Comparison of ENCODE assay signal across 17 cellular contexts in the genomic region with DNA sequence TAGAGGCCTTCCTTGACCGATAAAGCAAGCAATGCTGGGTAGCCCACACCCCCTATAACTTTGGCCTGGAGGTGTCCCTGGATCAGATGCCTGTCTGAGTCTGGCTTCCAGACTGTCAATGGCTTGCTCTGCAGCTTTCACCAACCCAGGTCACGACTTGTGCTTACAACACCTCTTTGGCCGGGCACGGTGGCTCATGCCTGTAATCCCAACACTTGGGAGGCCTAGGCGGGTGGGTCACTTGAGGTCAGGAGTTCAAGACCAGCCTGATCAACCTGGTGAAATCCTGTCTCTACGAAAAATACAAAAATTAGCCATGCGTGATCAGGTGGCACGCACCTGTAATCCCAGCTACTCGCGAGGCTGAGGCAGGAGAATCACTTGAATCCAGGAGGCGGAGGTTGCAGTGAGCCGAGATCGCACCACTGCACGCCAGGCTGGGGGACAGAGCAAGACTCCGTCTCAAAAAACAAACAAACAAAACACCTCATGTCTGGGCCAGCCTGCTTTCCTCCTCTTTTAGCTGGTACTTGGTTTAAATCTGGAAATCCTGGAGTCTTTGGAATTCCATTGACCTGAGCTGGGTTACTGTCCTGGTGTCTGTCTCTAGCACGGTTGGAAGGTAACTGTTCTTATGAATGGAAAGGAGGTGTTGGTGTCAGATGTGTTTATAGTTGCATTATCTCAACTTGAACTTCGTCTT.
"Had no signal": no experiment of that assay in that cellular context is flagged by ENCODE, and none has a peak within 500 bp of the region (broad histone marks: within the 10 kb centered on the region; RNA-seq: fewer than 3 reads in every experiment).

No MANE protein-coding gene starts in this region.

- H3K4me3 Mint-ChIP-seq: activated CD8-positive, alpha-beta T cell treated with anti-CD3 and anti-CD28 coated beads, Interleukin-2, amount 10 ng/mL, durations not matched to agents 7 days and 5 days; activated naive CD8-positive, alpha-beta T cell treated with anti-CD3 and anti-CD28 coated beads, Interleukin-2, amount 50 U/mL, for 24 hours; activated T-helper 1 cell treated with anti-CD3 and anti-CD28 coated beads, Interleukin-12 subunit alpha, Interleukin-12 subunit beta, Interleukin-2, Interleukin-4 antibody, amounts not matched to agents 30 ng/mL and 10 ng/mL and 1 ng/mL, durations not matched to agents 14 hours and 24 hours and 36 hours had no signal

- H3K36me3 ChIP-seq: ascending aorta, heart right ventricle, suprapubic skin had no signal

- H3K27ac Mint-ChIP-seq: activated CD8-positive, alpha-beta T cell treated with anti-CD3 and anti-CD28 coated beads, Interleukin-2, amount 10 ng/mL, durations not matched to agents 7 days and 5 days; activated naive CD8-positive, alpha-beta T cell treated with anti-CD3 and anti-CD28 coated beads, Interleukin-2, amount 50 U/mL, for 24 hours; activated T-helper 1 cell treated with anti-CD3 and anti-CD28 coated beads, Interleukin-12 subunit alpha, Interleukin-12 subunit beta, Interleukin-2, Interleukin-4 antibody, amounts not matched to agents 30 ng/mL and 10 ng/mL and 1 ng/mL, durations not matched to agents 14 hours and 24 hours and 36 hours had no signal

- H3K4me3 ChIP-seq: ascending aorta, heart right ventricle, suprapubic skin had no signal

- FAIRE-seq: frontal cortex, islet of Langerhans had no signal

- DNase-seq: activated CD4-positive, alpha-beta T cell treated with anti-CD3 and anti-CD28 coated beads for 4 hours; activated CD8-positive, alpha-beta T cell treated with anti-CD3 and anti-CD28 coated beads, Interleukin-2, amount 10 ng/mL, durations not matched to agents 7 days and 5 days; activated naive CD4-positive, alpha-beta T cell treated with Interleukin-2 at 50 U/mL for 16 hours; activated naive CD8-positive, alpha-beta T cell treated with anti-CD3 and anti-CD28 coated beads, Interleukin-2, amount 50 U/mL, for 24 hours; caudate nucleus; cortex of kidney; effector memory CD4-positive, alpha-beta T cell; mesendoderm; stimulated activated CD4-positive, alpha-beta T cell treated with anti-CD3 and anti-CD28 coated beads, Interleukin-4, amount 100 ng/mL, for 1 hour; stimulated activated CD8-positive, alpha-beta memory T cell treated with anti-CD3 and anti-CD28 coated beads, Interleukin-4, amount 100 ng/mL, for 48 hours; stimulated activated naive CD8-positive, alpha-beta T cell treated with anti-CD3 and anti-CD28 coated beads, Interleukin-15, Interleukin-2, amounts not matched to agents 100 U/mL and 50 U/mL, for 24 hours had no signal

- H3K9me3 Mint-ChIP-seq: activated naive CD8-positive, alpha-beta T cell treated with anti-CD3 and anti-CD28 coated beads, Interleukin-2, amount 50 U/mL, for 24 hours; activated T-helper 1 cell treated with anti-CD3 and anti-CD28 coated beads, Interleukin-12 subunit alpha, Interleukin-12 subunit beta, Interleukin-2, Interleukin-4 antibody, amounts not matched to agents 30 ng/mL and 10 ng/mL and 1 ng/mL, durations not matched to agents 14 hours and 24 hours and 36 hours had no signal

- H3K27me3 Mint-ChIP-seq: activated naive CD8-positive, alpha-beta T cell treated with anti-CD3 and anti-CD28 coated beads, Interleukin-2, amount 50 U/mL, for 24 hours had no signal

- ATAC-seq: activated CD8-positive, alpha-beta T cell treated with anti-CD3 and anti-CD28 coated beads, Interleukin-2, amount 10 ng/mL, durations not matched to agents 7 days and 5 days; activated naive CD8-positive, alpha-beta T cell treated with anti-CD3 and anti-CD28 coated beads, Interleukin-2, amount 50 U/mL, for 24 hours had no signal

- H3K27ac ChIP-seq: ascending aorta, heart right ventricle, suprapubic skin had no signal

- H3K9me3 ChIP-seq: ascending aorta, heart right ventricle, suprapubic skin had no signal

- H3K27me3 ChIP-seq: ascending aorta, heart right ventricle, suprapubic skin had no signal

- H3K4me1 Mint-ChIP-seq: activated naive CD8-positive, alpha-beta T cell treated with anti-CD3 and anti-CD28 coated beads, Interleukin-2, amount 50 U/mL, for 24 hours had no signal
